12 cellular contexts compared by ENCODE assay signal in genomic region chr1:81679972-81680371, GRCh38.
DNase-seq lines count a peak whose midpoint lies in the region; FAIRE-seq and TF ChIP-seq lines count a peak whose summit lies in the region.
"Had no signal": no experiment of that assay in that cellular context is flagged by ENCODE, and none has a peak within 500 bp of the region (broad histone marks: within the 10 kb centered on the region; RNA-seq: fewer than 3 reads in every experiment).

No MANE protein-coding gene starts in this region.

- H3K4me3 ChIP-seq in BLaER1 (no peak overlapping the region), epithelial cell of esophagus (ENCODE audit: low read length) (no peak overlapping the region), mesenchymal stem cell (ENCODE audit: insufficient read depth in 1 of 2, low read depth in 1 of 2, low read length in 2 of 2) (peak overlapping the region in 1 of 2 experiments; percentile 72)

- no peak overlapping the region for H4K91ac ChIP-seq in mesenchymal stem cell (ENCODE audit: low read length)

- H3K23ac ChIP-seq in mesenchymal stem cell (ENCODE audit: low read length in 2 of 2), result no peak overlapping the region

- H3K27me3 ChIP-seq in BLaER1, result no peaks in the 10 kb centered on the region
- no peaks in the 10 kb centered on the region for H3K27me3 ChIP-seq in mesenchymal stem cell (ENCODE audit: control insufficient read depth in 1 of 2, insufficient read depth in 1 of 2, low read length in 2 of 2)

- H3K4me1 ChIP-seq in BLaER1 (peaks cover 31% of the 10 kb centered on the region), mesenchymal stem cell (ENCODE audit: control insufficient read depth, insufficient read depth, low read depth, low read length) (no peaks in the 10 kb centered on the region)

- H2BK15ac ChIP-seq in mesenchymal stem cell (ENCODE audit: low read depth, poor library complexity, severe bottlenecking), result no peak overlapping the region

- no peak overlapping the region for H3K27ac ChIP-seq in BLaER1
- H3K27ac ChIP-seq in mesenchymal stem cell (ENCODE audit: low read length, poor library complexity, severe bottlenecking), result no peak overlapping the region

- no peaks in the 10 kb centered on the region for H4K20me1 ChIP-seq in BLaER1

- no peak for TF ChIP-seq CTCF in epithelial cell of esophagus (IDR thresholded peaks at IDR 0.05; ENCODE audit: insufficient read depth, low read depth, low read length, missing control alignments)

- H3K4ac ChIP-seq in mesenchymal stem cell (ENCODE audit: low read depth in 1 of 2, low read length in 2 of 2), result no peak overlapping the region

- no peak overlapping the region for H4K8ac ChIP-seq in mesenchymal stem cell (ENCODE audit: low read length)

- no peak overlapping the region for H2BK12ac ChIP-seq in mesenchymal stem cell (ENCODE audit: low read length in 2 of 2)

- H2AK5ac ChIP-seq in mesenchymal stem cell (ENCODE audit: low read length, severe bottlenecking), result no peak overlapping the region

- 48% methylated on average over 2 of the region's 3 CpGs for WGBS in mesenchymal stem cell

- no peak overlapping the region for H2BK5ac ChIP-seq in mesenchymal stem cell (ENCODE audit: low read depth, low read length, poor library complexity, severe bottlenecking)

- no peak overlapping the region for H2AFZ ChIP-seq in mesenchymal stem cell (ENCODE audit: low read depth, low read length)

- no peak overlapping the region for H2BK120ac ChIP-seq in mesenchymal stem cell (ENCODE audit: low read depth, low read length)

- no peaks in the 10 kb centered on the region for H3K79me1 ChIP-seq in mesenchymal stem cell (replicated peaks; ENCODE audit: low read length, poor library complexity, severe bottlenecking)

- H3K9ac ChIP-seq in BLaER1 (no peak overlapping the region), mesenchymal stem cell (ENCODE audit: low read length) (peak overlapping the region; percentile 75)

- no peak overlapping the region for H3K14ac ChIP-seq in mesenchymal stem cell (ENCODE audit: low read length in 2 of 2)

- peak; percentile 1 for DNase-seq in NCI-H2171 (lab: John Stamatoyannopoulos, UW)
- DNase-seq in epithelial cell of esophagus (ENCODE audit: low read depth), result peak; percentile 68
- DNase-seq in mesenchymal stem cell, result peak; percentile 51
- no peak for DNase-seq in T-helper 1 cell
- no peak for DNase-seq in activated T-cell treated with anti-CD3 and anti-CD28 coated beads, Interleukin-2, amount 50 U/mL, for 48 hours
- DNase-seq in urothelium cell line (ENCODE audit: low spot score), result no peak
- DNase-seq in HT-29 (ENCODE audit: low spot score), result no peak
- DNase-seq: aorta; foreskin melanocyte; stimulated activated naive CD4-positive, alpha-beta T cell treated with Interleukin-2 at 50 U/mL for 16 hours; SW 1271 had no signal

- H3K36me3 ChIP-seq in BLaER1 (no peaks in the 10 kb centered on the region), mesenchymal stem cell (ENCODE audit: control insufficient read depth in 1 of 2, insufficient read depth in 2 of 2, low read depth in 1 of 2, low read length in 2 of 2) (no peaks in the 10 kb centered on the region)

- H3K18ac ChIP-seq in mesenchymal stem cell (ENCODE audit: low read depth in 1 of 2, low read length in 2 of 2), result no peak overlapping the region

- H3K9me3 ChIP-seq in BLaER1 (no peaks in the 10 kb centered on the region), mesenchymal stem cell (ENCODE audit: control insufficient read depth, low read length) (no peaks in the 10 kb centered on the region)

- FAIRE-seq in urothelium cell line (lab: Jason Lieb, UNC), result no peak

- H3K4me2 ChIP-seq in BLaER1, result peak overlapping the region; percentile 23; the same call in 1 of the 2 replicates
- H3K4me2 ChIP-seq in mesenchymal stem cell (ENCODE audit: low read length, poor library complexity, severe bottlenecking), result no peak overlapping the region

Comparison
In these comparisons a context has a peak if more than half of its experiments do, and no peak if none do; other contexts are left out.
1. DNase-seq: peak in NCI-H2171 (single experiment), epithelial cell of esophagus (single experiment) and mesenchymal stem cell (single experiment); none in T-helper 1 cell (0 of 5), activated T-cell treated with anti-CD3 and anti-CD28 coated beads, Interleukin-2, amount 50 U/mL, for 48 hours (0 of 2), urothelium cell line (single experiment) and HT-29 (single experiment).